26 cellular contexts compared by ENCODE assay signal in genomic region chr1:80801691-80802090, GRCh38.
"Had no signal": no experiment of that assay in that cellular context is flagged by ENCODE, and none has a peak within 500 bp of the region (broad histone marks: within the 10 kb centered on the region; RNA-seq: fewer than 3 reads in every experiment).

No MANE protein-coding gene starts in this region.

- H3K27me3 ChIP-seq: stomach, suprapubic skin, testis, thyroid gland, tibial artery, tibial nerve, transverse colon, upper lobe of left lung, upper lobe of right lung, uterus, vagina had no signal

- H3K36me3 ChIP-seq: stomach, suprapubic skin, thoracic aorta, thyroid gland, tibial artery, tibial nerve, transverse colon, upper lobe of left lung, upper lobe of right lung, uterus, vagina had no signal

- H3K4me1 ChIP-seq: stomach, suprapubic skin, testis, thyroid gland, tibial artery, tibial nerve, transverse colon, upper lobe of left lung, upper lobe of right lung, uterus, vagina had no signal

- DNase-seq: stimulated activated CD4-positive, alpha-beta T cell treated with anti-CD3 and anti-CD28 coated beads, Interleukin-2, amount 100 ng/mL, for 48 hours; stimulated activated CD4-positive, alpha-beta T cell treated with anti-CD3 and anti-CD28 coated beads, Interleukin-4, amount 100 ng/mL, for 1 hour; stimulated activated CD4-positive, alpha-beta T cell treated with anti-CD3 and anti-CD28 coated beads, Interleukin-4, amount 100 ng/mL, for 24 hours; stimulated activated CD4-positive, alpha-beta T cell treated with anti-CD3 and anti-CD28 coated beads, Interleukin-4, amount 100 ng/mL, for 4 hours; stimulated activated CD8-positive, alpha-beta memory T cell treated with anti-CD3 and anti-CD28 coated beads, Interleukin-4, amount 100 ng/mL, for 48 hours; stimulated activated naive B cell treated with anti-CD40 and anti-IgM and Interleukin-4, amounts not matched to agents 10 μg/mL and 1 μg/mL and 100 μg/mL, for 72 hours; stimulated activated naive CD4-positive, alpha-beta T cell; stimulated activated naive CD4-positive, alpha-beta T cell treated with Interleukin-2 at 50 U/mL for 16 hours; stimulated activated naive CD8-positive, alpha-beta T cell treated with anti-CD3 and anti-CD28 coated beads, Interleukin-15, amount 100 ng/mL, for 72 hours; stimulated activated naive CD8-positive, alpha-beta T cell treated with anti-CD3 and anti-CD28 coated beads, Interleukin-15, Interleukin-2, amounts not matched to agents 100 U/mL and 50 U/mL, for 24 hours; stomach; substantia nigra; testis; thyroid gland; tibial artery; transverse colon; trophoblast cell; upper lobe of left lung; upper lobe of right lung; uterus had no signal

- H3K4me3 ChIP-seq: stomach, suprapubic skin, testis, thoracic aorta, thyroid gland, tibial artery, tibial nerve, transverse colon, upper lobe of left lung, upper lobe of right lung, uterus, vagina had no signal

- H3K27ac ChIP-seq: stomach, suprapubic skin, testis, thoracic aorta, thyroid gland, tibial artery, tibial nerve, transverse colon, upper lobe of left lung, upper lobe of right lung, uterus, vagina had no signal

- H3K9me3 ChIP-seq: stomach, testis, thoracic aorta, thyroid gland, tibial artery, tibial nerve, transverse colon, upper lobe of left lung, upper lobe of right lung, uterus, vagina had no signal

- ATAC-seq: stimulated activated effector memory CD8-positive, alpha-beta T cell treated with anti-CD3 and anti-CD28 coated beads, Interleukin-12 subunit alpha, Interleukin-12 subunit beta, amount 100 ng/mL, for 72 hours; stimulated activated memory B cell treated with anti-CD40 and anti-IgM and Interleukin-4, amounts not matched to agents 10 μg/mL and 1 μg/mL and 100 μg/mL, for 72 hours; stimulated activated naive B cell treated with anti-CD40 and anti-IgM and Interleukin-4, amounts not matched to agents 10 μg/mL and 1 μg/mL and 100 μg/mL, for 72 hours; stimulated activated naive CD8-positive, alpha-beta T cell treated with anti-CD3 and anti-CD28 coated beads, Interleukin-15, amount 100 ng/mL, for 72 hours; stimulated activated naive CD8-positive, alpha-beta T cell treated with anti-CD3 and anti-CD28 coated beads, Interleukin-15, Interleukin-2, amounts not matched to agents 100 U/mL and 50 U/mL, for 24 hours; upper lobe of right lung had no signal
